Comparison of ENCODE assay signal across 9 cellular contexts in the genomic region with DNA sequence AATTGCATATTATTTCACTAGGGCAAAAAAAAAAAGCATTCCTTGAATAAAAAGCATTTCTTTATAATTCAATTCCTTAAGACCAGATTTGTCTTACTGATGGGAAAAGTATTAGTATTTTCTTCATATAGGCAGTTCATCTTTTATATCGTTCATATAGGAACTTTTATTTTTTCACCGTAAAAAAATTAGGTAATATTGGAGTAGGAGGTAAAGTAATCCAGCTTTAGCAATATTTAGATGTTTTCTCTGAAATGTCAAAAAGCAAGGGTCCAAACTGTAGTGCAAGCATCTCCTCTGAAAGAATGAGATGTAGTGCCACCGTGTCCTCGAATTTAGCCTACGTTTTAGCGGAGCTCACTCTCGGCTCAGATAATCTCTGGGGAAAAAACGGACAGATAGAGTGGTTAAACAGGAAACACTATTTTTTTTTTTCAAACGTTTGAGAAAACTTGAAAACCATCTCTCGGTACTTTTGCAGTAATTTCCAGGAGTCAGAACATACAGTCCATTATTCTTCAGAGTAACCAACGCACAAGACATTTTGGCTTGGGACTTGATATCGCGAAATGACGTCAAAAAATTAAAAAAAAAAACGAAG. TPM values are rescaled to one million over a fixed set of nuclear protein-coding genes. Genes with fewer than 3 reads are reported as not detected.
DNase-seq lines count a peak whose midpoint lies in the region; ATAC-seq, FAIRE-seq and TF ChIP-seq lines count a peak whose summit lies in the region.
"Had no signal": no experiment of that assay in that cellular context is flagged by ENCODE, and none has a peak within 500 bp of the region (broad histone marks: within the 10 kb centered on the region; RNA-seq: fewer than 3 reads in every experiment).

No MANE protein-coding gene starts in this region.

- TF ChIP-seq CTCF in CD14-positive monocyte (IDR thresholded peaks at IDR 0.05) (no peak), K562 (IDR thresholded peaks at IDR 0.05 in 2 of 3, conservative IDR thresholded peaks at IDR 0.05 in 1 of 3; ENCODE audit: insufficient read depth in 2 of 3, low read depth in 1 of 3, low read length in 3 of 3) (no peak)

- 5% methylated on average over 14 of the region's 15 CpGs for WGBS in HUES64
- 1% methylated on average over 15 of the region's 15 CpGs for WGBS in K562 (ENCODE audit: insufficient coverage, low coverage, missing lambda C conversion rate)
- WGBS in mesenchymal stem cell = 3% methylated on average over 14 of the region's 15 CpGs

- in situ Hi-C loops in K562 (cut with MboI) = no loop called here

- intact Hi-C loops in CD14-positive monocyte (cut with micrococcal nuclease) = loop anchor here (10.0 kb wide), 3 partner anchors 95 to 825 kb away; partner anchors contain the start of gene DNAJC1 (in 1 of the 2)
- intact Hi-C loops in K562 (cut with micrococcal nuclease) = loop anchor here (1.0 to 5.0 kb wide), 3 partner anchors 12 to 77 kb away; no protein-coding TSS in a partner anchor

- no peaks in the 10 kb centered on the region for H3K79me1 ChIP-seq in mesenchymal stem cell (replicated peaks; ENCODE audit: low read length, poor library complexity, severe bottlenecking)

- H3K27ac Mint-ChIP-seq in CD14-positive monocyte = peak overlapping the region; percentile 88 to 97 (median 95)

- peaks cover 43% of the 10 kb centered on the region for H3K4me1 Mint-ChIP-seq in CD14-positive monocyte

- H3K36me3 Mint-ChIP-seq in CD14-positive monocyte = peaks cover 2 to 16% of the 10 kb centered on the region in 2 donors

- H2BK12ac ChIP-seq in mesenchymal stem cell (ENCODE audit: low read length in 2 of 2) = no peak overlapping the region

- no peak overlapping the region for H3K9ac ChIP-seq in HUES64 (ENCODE audit: low read depth, low read length)
- H3K9ac ChIP-seq in K562 (ENCODE audit: insufficient read depth in 1 of 2, low read depth in 2 of 2, low read length in 2 of 2) = peak overlapping the region; percentile 94 to 97
- peak overlapping the region; percentile 95 for H3K9ac ChIP-seq in mesenchymal stem cell (ENCODE audit: low read length)

- H2BK120ac ChIP-seq in mesenchymal stem cell (ENCODE audit: low read depth, low read length) = no peak overlapping the region

- CTCF ChIA-PET in K562 (lab: Yijun Ruan, JAX; ENCODE audit: low intra/inter-chr PET ratio) = no interaction called here

- peak; percentile 85 for FAIRE-seq in K562 (lab: Jason Lieb, UNC)

- H2AFZ ChIP-seq in K562 (ENCODE audit: low read depth, low read length) (peak overlapping the region; percentile 77), mesenchymal stem cell (ENCODE audit: low read depth, low read length) (no peak overlapping the region)

- H3K4ac ChIP-seq in mesenchymal stem cell (ENCODE audit: low read depth in 1 of 2, low read length in 2 of 2) = no peak overlapping the region

- DNase-seq in CD14-positive monocyte (ENCODE audit: low spot score) (no peak), K562 (ENCODE audit: extremely low read depth in 1 of 4, low spot score in 3 of 4) (peak in 3 of 4 experiments; percentile 18 to 47 (median 22)), mesenchymal stem cell (no peak), OCI-M2 (lab: John Stamatoyannopoulos, UW; ENCODE audit: unreplicated experiment) (no peak), cerebellar cortex (ENCODE audit: low spot score) (no peak)
- no peak for DNase-seq in central memory CD4-positive, alpha-beta T cell
- no peak for DNase-seq in stimulated activated CD8-positive, alpha-beta memory T cell treated with anti-CD3 and anti-CD28 coated beads, Interleukin-4, amount 100 ng/mL, for 48 hours

- no peaks in the 10 kb centered on the region for H3K36me3 ChIP-seq in HUES64 (ENCODE audit: insufficient read depth, low read length)
- H3K36me3 ChIP-seq in K562 (ENCODE audit: control insufficient read depth, insufficient read depth, low read length) = no peaks in the 10 kb centered on the region
- no peaks in the 10 kb centered on the region for H3K36me3 ChIP-seq in mesenchymal stem cell (ENCODE audit: control insufficient read depth in 1 of 2, insufficient read depth in 2 of 2, low read depth in 1 of 2, low read length in 2 of 2)

- peaks cover 0 to 35% (median 26%) of the 10 kb centered on the region in 7 donors for H3K9me3 Mint-ChIP-seq in CD14-positive monocyte

- no peak for TF ChIP-seq RAD21 in K562 (CRISPR knock-in tag; conservative IDR thresholded peaks at IDR 0.05 in 1 of 2, IDR thresholded peaks at IDR 0.05 in 1 of 2)

- peaks cover 20% of the 10 kb centered on the region for H3K4me1 ChIP-seq in HUES64 (ENCODE audit: insufficient read depth, low read length)
- peaks cover 12 to 13% of the 10 kb centered on the region in 2 experiments; a peak in 4 of 5 replicates for H3K4me1 ChIP-seq in K562 (replicated peaks in 1 of 2; ENCODE audit: control insufficient read depth in 2 of 2, insufficient read depth in 2 of 2, low read length in 2 of 2)
- peaks cover 19% of the 10 kb centered on the region for H3K4me1 ChIP-seq in mesenchymal stem cell (ENCODE audit: control insufficient read depth, insufficient read depth, low read depth, low read length)

- peak; percentile 32 for ATAC-seq in K562

- H3K18ac ChIP-seq in mesenchymal stem cell (ENCODE audit: low read depth in 1 of 2, low read length in 2 of 2) = no peak overlapping the region

- POLR2A ChIA-PET in K562 (lab: Yijun Ruan, JAX) = interaction anchor here (0.6 to 2.4 kb wide), 20 partner anchors 8 to 478 kb away, joined by 3 to 17 read pairs (median 3); partner anchors contain the start of gene COMMD3

- H3K9me1 ChIP-seq in K562 (ENCODE audit: control insufficient read depth, insufficient read depth, low read length) = no peaks in the 10 kb centered on the region

- peak overlapping the region; percentile 61 for H3K4me3 ChIP-seq in HUES64 (ENCODE audit: low read length)
- peak overlapping the region; percentile 69 for H3K4me3 ChIP-seq in K562
- H3K4me3 ChIP-seq in mesenchymal stem cell (ENCODE audit: insufficient read depth in 1 of 2, low read depth in 1 of 2, low read length in 2 of 2) = peak overlapping the region in 1 of 2 experiments; percentile 79

- H2AK5ac ChIP-seq in mesenchymal stem cell (ENCODE audit: low read length, severe bottlenecking) = no peak overlapping the region

- no peak overlapping the region for H2BK5ac ChIP-seq in mesenchymal stem cell (ENCODE audit: low read depth, low read length, poor library complexity, severe bottlenecking)

- H4K20me1 ChIP-seq in K562 (replicated peaks; ENCODE audit: control insufficient read depth, insufficient read depth, low read length) = no peaks in the 10 kb centered on the region

- H3K4me2 ChIP-seq in K562 (ENCODE audit: insufficient read depth, low read length) (peak overlapping the region; percentile 82), mesenchymal stem cell (ENCODE audit: low read length, poor library complexity, severe bottlenecking) (peak overlapping the region; percentile 85)

- TSS peak; percentile 90 for BruUV-seq in K562 (replicated peaks; lab: Mats Ljungman, UMichigan)

- no peak overlapping the region for H3K23ac ChIP-seq in mesenchymal stem cell (ENCODE audit: low read length in 2 of 2)

- no peak overlapping the region for H3K14ac ChIP-seq in mesenchymal stem cell (ENCODE audit: low read length in 2 of 2)

- H3K4me3 Mint-ChIP-seq in CD14-positive monocyte = peak overlapping the region; percentile 90 to 94

- no peak for TF ChIP-seq POLR2A in K562 (conservative IDR thresholded peaks at IDR 0.05)

- H4K91ac ChIP-seq in mesenchymal stem cell (ENCODE audit: low read length) = no peak overlapping the region

- no peak overlapping the region for H3K27ac ChIP-seq in HUES64 (ENCODE audit: low read depth, low read length)
- H3K27ac ChIP-seq in K562 (ENCODE audit: extremely low read depth, low read depth, low read length) = peak overlapping the region; percentile 91
- H3K27ac ChIP-seq in mesenchymal stem cell (ENCODE audit: low read length, poor library complexity, severe bottlenecking) = no peak overlapping the region

- H2BK15ac ChIP-seq in mesenchymal stem cell (ENCODE audit: low read depth, poor library complexity, severe bottlenecking) = no peak overlapping the region

- H3K27me3 Mint-ChIP-seq in CD14-positive monocyte (ENCODE audit: low read depth in 3 of 3) = peaks cover 80 to 93% (median 84%) of the 10 kb centered on the region in 3 donors

- H3K27me3 ChIP-seq in HUES64 (ENCODE audit: insufficient read depth, low read length) (peaks cover 100% of the 10 kb centered on the region), K562 (ENCODE audit: control insufficient read depth in 2 of 2, insufficient read depth in 2 of 2, low read length in 2 of 2) (no peaks in the 10 kb centered on the region), mesenchymal stem cell (ENCODE audit: control insufficient read depth in 1 of 2, insufficient read depth in 1 of 2, low read length in 2 of 2) (peaks cover 67 to 85% of the 10 kb centered on the region in 2 experiments)

- no peaks in the 10 kb centered on the region for H3K9me3 ChIP-seq in HUES64 (ENCODE audit: insufficient read depth, low read depth, low read length)
- peaks cover 3% of the 10 kb centered on the region; the same call in 1 of the 2 replicates for H3K9me3 ChIP-seq in K562 (replicated peaks; ENCODE audit: control insufficient read depth, insufficient read depth, low read depth, low read length)
- peaks cover 4% of the 10 kb centered on the region for H3K9me3 ChIP-seq in mesenchymal stem cell (ENCODE audit: control insufficient read depth, low read length)

- no peak overlapping the region for H4K8ac ChIP-seq in mesenchymal stem cell (ENCODE audit: low read length)

- H3K79me2 ChIP-seq in K562 (ENCODE audit: control insufficient read depth, insufficient read depth, low read length) = no peaks in the 10 kb centered on the region

- TF ChIP-seq EP300 in K562 (IDR thresholded peaks at IDR 0.05; ENCODE audit: low read length) = no peak

RNA-seq across cellular contexts. Expression of gene SPAG6, which starts 5.4 kb away (rescaled TPM):
- polyA plus RNA-seq in CD14-positive monocyte = under 1 TPM in 1 of 2 donors, not detected in 1; 0.11 TPM
- 0.30 TPM for polyA plus RNA-seq in HUES64 (2013, experiment 1 of 2)
- 0.51 TPM for polyA plus RNA-seq in HUES64 (2013, experiment 2 of 2)
- total RNA-seq in K562 (2011; cell fraction: chromatin; rRNA removed; ENCODE audit: low replicate concordance) = 7.9 and 17.0 TPM in 2 replicates
- total RNA-seq in K562 (2011; cell fraction: nucleolus; rRNA removed) = 2.3 and 5.8 TPM in 2 replicates
- 11.3 and 23.9 TPM in 2 replicates for total RNA-seq in K562 (2011; cell fraction: nucleoplasm; rRNA removed)
- total RNA-seq in K562 (2014; rRNA removed) = 3.5 and 4.2 TPM in 2 replicates
- total RNA-seq in K562 (2014; rRNA removed; fragmentation: Illumina TruSeq; extraction: Trizol) = 11.8 and 12.7 TPM in 2 replicates
- 8.1 and 12.0 TPM in 2 replicates for total RNA-seq in K562 (2015; rRNA removed; fragmentation: Illumina TruSeq; extraction: Trizol)
- total RNA-seq in K562 (2021) = 6.6 and 7.5 TPM in 2 replicates
- polyA plus RNA-seq in K562 (2011; rRNA removed) = 0.30 and 4.7 TPM in 2 replicates
- 0.09 and 0.92 TPM in 2 replicates for polyA plus RNA-seq in K562 (2011; cell fraction: cytosol; rRNA removed)
- polyA plus RNA-seq in K562 (2011; cell fraction: nucleus; rRNA removed) = 0.55 and 2.5 TPM in 2 replicates
- polyA plus RNA-seq in K562 (2012) = 8.6 and 28.1 TPM in 2 replicates
- 12.9 and 15.7 TPM in 2 replicates for polyA plus RNA-seq in K562 (2014; fragmentation: Illumina TruSeq; extraction: Trizol)
- 10 to 100 TPM; 17.5 to 23.1 TPM for polyA plus RNA-seq in K562 (2014; fragmentation: Nextera tagmentation; extraction: Ambion mirVana)
- polyA plus RNA-seq in K562 (2014; rRNA removed) = 10.5 and 11.2 TPM in 2 replicates
- polyA minus RNA-seq in K562 (2011; rRNA and poly(A)+ RNA removed) = 0.12 and 2.5 TPM in 2 replicates
- polyA minus RNA-seq in K562 (2011; cell fraction: cytosol; rRNA and poly(A)+ RNA removed) = 1.0 TPM in 1 of 2 replicates, not detected in the other
- 0.33 and 3.5 TPM in 2 replicates for polyA minus RNA-seq in K562 (2011; cell fraction: nucleus; rRNA and poly(A)+ RNA removed)
- polyA plus RNA-seq in mesenchymal stem cell (2013, experiment 1 of 2) = not detected
- polyA plus RNA-seq in mesenchymal stem cell (2013, experiment 2 of 2) = not detected
- total RNA-seq: HT1080 had no signal

RNA-seq across cellular contexts. Expression of gene BMI1, which starts 19.0 kb away (rescaled TPM):
- polyA plus RNA-seq in CD14-positive monocyte (10 to 100 TPM in 1 of 2 donors, 1 to 10 TPM in 1; 7.5 to 11.0 TPM), K562 (2011; rRNA removed) (66.4 and 70.8 TPM in 2 replicates), K562 (2014; fragmentation: Illumina TruSeq; extraction: Trizol) (64.2 and 84.2 TPM in 2 replicates), K562 (2014; fragmentation: Nextera tagmentation; extraction: Ambion mirVana) (10 to 100 TPM; 21.4 to 30.0 TPM), K562 (2014; rRNA removed) (62.7 TPM in 2 replicates)
- polyA plus RNA-seq in HUES64 (2013, experiment 1 of 2) = 8.6 TPM
- 11.0 TPM for polyA plus RNA-seq in HUES64 (2013, experiment 2 of 2)
- 33.8 and 136 TPM in 2 replicates for total RNA-seq in K562 (2011; cell fraction: chromatin; rRNA removed; ENCODE audit: low replicate concordance)
- total RNA-seq in K562 (2011; cell fraction: nucleolus; rRNA removed) = 16.8 and 23.9 TPM in 2 replicates
- 36.0 and 42.4 TPM in 2 replicates for total RNA-seq in K562 (2011; cell fraction: nucleoplasm; rRNA removed)
- total RNA-seq in K562 (2014; rRNA removed) (55.4 and 56.3 TPM in 2 replicates), K562 (2014; rRNA removed; fragmentation: Illumina TruSeq; extraction: Trizol) (91.5 and 95.1 TPM in 2 replicates), K562 (2015; rRNA removed; fragmentation: Illumina TruSeq; extraction: Trizol) (96.4 and 103 TPM in 2 replicates), K562 (2021) (73.8 and 82.1 TPM in 2 replicates)
- polyA plus RNA-seq in K562 (2011; cell fraction: cytosol; rRNA removed) = 33.3 and 41.2 TPM in 2 replicates
- polyA plus RNA-seq in K562 (2011; cell fraction: nucleus; rRNA removed) = 77.4 and 118 TPM in 2 replicates
- polyA plus RNA-seq in K562 (2012) = 63.7 and 89.6 TPM in 2 replicates
- 117 and 139 TPM in 2 replicates for polyA minus RNA-seq in K562 (2011; rRNA and poly(A)+ RNA removed)
- 33.7 and 33.9 TPM in 2 replicates for polyA minus RNA-seq in K562 (2011; cell fraction: cytosol; rRNA and poly(A)+ RNA removed)
- polyA minus RNA-seq in K562 (2011; cell fraction: nucleus; rRNA and poly(A)+ RNA removed) = 23.8 and 55.0 TPM in 2 replicates
- 9.3 TPM for polyA plus RNA-seq in mesenchymal stem cell (2013, experiment 1 of 2)
- polyA plus RNA-seq in mesenchymal stem cell (2013, experiment 2 of 2) = 9.1 TPM

RNA-seq across cellular contexts. Expression of gene COMMD3, which starts 23.7 kb away (rescaled TPM):
- polyA plus RNA-seq in CD14-positive monocyte = 100 to 1,000 TPM; 138 to 140 TPM
- 3.1 TPM for polyA plus RNA-seq in HUES64 (2013, experiment 1 of 2)
- 7.7 TPM for polyA plus RNA-seq in HUES64 (2013, experiment 2 of 2)
- 36.2 and 67.3 TPM in 2 replicates for total RNA-seq in K562 (2011; cell fraction: chromatin; rRNA removed; ENCODE audit: low replicate concordance)
- total RNA-seq in K562 (2011; cell fraction: nucleolus; rRNA removed) = 25.8 and 35.8 TPM in 2 replicates
- 39.6 and 49.1 TPM in 2 replicates for total RNA-seq in K562 (2011; cell fraction: nucleoplasm; rRNA removed)
- 50.7 and 51.3 TPM in 2 replicates for total RNA-seq in K562 (2014; rRNA removed)
- 78.6 and 80.1 TPM in 2 replicates for total RNA-seq in K562 (2014; rRNA removed; fragmentation: Illumina TruSeq; extraction: Trizol)
- total RNA-seq in K562 (2015; rRNA removed; fragmentation: Illumina TruSeq; extraction: Trizol) = 77.5 and 85.9 TPM in 2 replicates
- total RNA-seq in K562 (2021) = 69.4 and 82.0 TPM in 2 replicates
- 69.1 and 79.2 TPM in 2 replicates for polyA plus RNA-seq in K562 (2011; rRNA removed)
- 16.4 and 26.1 TPM in 2 replicates for polyA plus RNA-seq in K562 (2011; cell fraction: cytosol; rRNA removed)
- 51.2 and 103 TPM in 2 replicates for polyA plus RNA-seq in K562 (2011; cell fraction: nucleus; rRNA removed)
- polyA plus RNA-seq in K562 (2012) = 79.7 and 98.3 TPM in 2 replicates
- 63.2 and 70.3 TPM in 2 replicates for polyA plus RNA-seq in K562 (2014; fragmentation: Illumina TruSeq; extraction: Trizol)
- polyA plus RNA-seq in K562 (2014; fragmentation: Nextera tagmentation; extraction: Ambion mirVana) = 100 to 1,000 TPM; 216 to 217 TPM
- polyA plus RNA-seq in K562 (2014; rRNA removed) = 72.5 and 80.5 TPM in 2 replicates
- 19.3 and 21.8 TPM in 2 replicates for polyA minus RNA-seq in K562 (2011; rRNA and poly(A)+ RNA removed)
- 2.6 and 3.9 TPM in 2 replicates for polyA minus RNA-seq in K562 (2011; cell fraction: cytosol; rRNA and poly(A)+ RNA removed)
- 23.8 and 53.2 TPM in 2 replicates for polyA minus RNA-seq in K562 (2011; cell fraction: nucleus; rRNA and poly(A)+ RNA removed)
- polyA plus RNA-seq in mesenchymal stem cell (2013, experiment 1 of 2) = 46.7 TPM
- 49.3 TPM for polyA plus RNA-seq in mesenchymal stem cell (2013, experiment 2 of 2)

Comparison
In these comparisons a context has a peak if more than half of its experiments do, and no peak if none do; other contexts are left out.
1. DNase-seq: peak in K562 (3 of 4); none in CD14-positive monocyte (single experiment), mesenchymal stem cell (single experiment), central memory CD4-positive, alpha-beta T cell (single experiment), OCI-M2 (single experiment), stimulated activated CD8-positive, alpha-beta memory T cell treated with anti-CD3 and anti-CD28 coated beads, Interleukin-4, amount 100 ng/mL, for 48 hours (single experiment) and cerebellar cortex (single experiment).